Comparison of ENCODE assay signal across 14 cellular contexts in the genomic region with DNA sequence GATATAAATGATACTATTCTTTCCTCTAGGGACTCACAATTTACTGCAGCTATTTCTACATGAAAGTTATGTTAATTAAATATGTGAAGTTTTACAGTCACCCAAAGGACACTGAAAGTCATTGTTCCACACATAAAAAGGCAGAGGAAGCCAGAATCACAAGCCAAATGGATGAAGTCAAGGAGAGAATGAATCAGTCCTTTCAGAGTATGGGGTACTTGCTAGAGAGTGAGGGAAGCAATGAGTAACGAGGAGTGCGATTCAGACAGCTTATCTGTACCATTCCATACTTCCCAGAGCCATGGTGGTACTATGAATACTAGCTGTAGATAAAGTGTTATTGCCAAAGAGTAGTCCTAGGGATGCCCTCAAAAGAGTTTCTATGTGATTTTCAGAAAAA. TPM values are rescaled to one million over a fixed set of nuclear protein-coding genes. Genes with fewer than 3 reads are reported as not detected.
DNase-seq lines count a peak whose midpoint lies in the region; ATAC-seq and TF ChIP-seq lines count a peak whose summit lies in the region.
"Had no signal": no experiment of that assay in that cellular context is flagged by ENCODE, and none has a peak within 500 bp of the region (broad histone marks: within the 10 kb centered on the region; RNA-seq: fewer than 3 reads in every experiment).

No MANE protein-coding gene starts in this region.

- no peak for ATAC-seq in GM19395 (IDR thresholded peaks at IDR 0.05; ENCODE audit: unreplicated experiment)
- ATAC-seq in HG02678 (IDR thresholded peaks at IDR 0.05; ENCODE audit: unreplicated experiment) = no peak

- DNase-seq in EH (ENCODE audit: low read depth) (peak; percentile 31), SK-N-SH (no peak), fibroblast of mammary gland (ENCODE audit: low read depth) (peak; percentile 56), pulmonary artery endothelial cell (ENCODE audit: low read depth, low spot score) (peak; percentile 81), NCI-H2107 treated with DMSO at 0.1 percent for 48 hours (lab: John Stamatoyannopoulos, UW; ENCODE audit: unreplicated experiment) (no peak)
- no peak for DNase-seq in effector CD8-positive, alpha-beta T cell (lab: John Stamatoyannopoulos, UW)
- DNase-seq: activated CD4-positive, alpha-beta memory T cell treated with anti-CD3 and anti-CD28 coated beads for 36 hours; activated naive CD4-positive, alpha-beta T cell treated with anti-CD3 and anti-CD28 coated beads for 36 hours; KBM-7; NCI-H2029 had no signal

- no peaks in the 10 kb centered on the region for H3K9me2 ChIP-seq in SK-N-SH

- peak overlapping the region; percentile 51; the same call in 1 of the 2 replicates for H3K9ac ChIP-seq in SK-N-SH
- H3K9ac ChIP-seq: BLaER1 had no signal

- CTCF ChIA-PET in SK-N-SH (lab: Yijun Ruan, JAX) = interaction anchor here (1.1 to 3.0 kb wide), 4 partner anchors 33 to 214 kb away, joined by 3 to 11 read pairs (median 8); no protein-coding TSS in a partner anchor

- TF ChIP-seq CTCF in SK-N-SH (IDR thresholded peaks at IDR 0.05) (no peak), fibroblast of mammary gland (conservative IDR thresholded peaks at IDR 0.05; ENCODE audit: control insufficient read depth, insufficient read depth, low read depth, low read length) (no peak)

- no peaks in the 10 kb centered on the region for H3K27me3 ChIP-seq in SK-N-SH (ENCODE audit: insufficient read depth)
- H3K27me3 ChIP-seq: BLaER1 had no signal

- peaks cover 8 to 49% of the 10 kb centered on the region in 2 experiments for H3K36me3 ChIP-seq in SK-N-SH (replicated peaks in 1 of 2; ENCODE audit: control insufficient read depth in 1 of 2, insufficient read depth in 2 of 2, low read length in 1 of 2)
- H3K36me3 ChIP-seq: BLaER1 had no signal

- POLR2A ChIA-PET in SK-N-SH (lab: Yijun Ruan, JAX) = interaction anchor here (0.7 kb wide), 1 partner anchor 17 kb away, joined by 6 read pairs; the partner anchor contains the start of gene ST3GAL6

- no peak for TF ChIP-seq RAD21 in SK-N-SH (IDR thresholded peaks at IDR 0.05; ENCODE audit: low read length)

- H3K9me3 ChIP-seq in SK-N-SH = no peaks in the 10 kb centered on the region
- H3K9me3 ChIP-seq: BLaER1 had no signal

- peak overlapping the region; percentile 38; the same call in 1 of the 2 replicates for H3K4me2 ChIP-seq in SK-N-SH
- H3K4me2 ChIP-seq: BLaER1 had no signal

- H3K4me3 ChIP-seq in SK-N-SH (ENCODE audit: low read depth in 2 of 2, low read length in 1 of 2) (no peak overlapping the region), fibroblast of mammary gland (ENCODE audit: control insufficient read depth, low read depth, low read length) (no peak overlapping the region)
- H3K4me3 ChIP-seq: BLaER1 had no signal

- TF ChIP-seq EP300 in SK-N-SH (IDR thresholded peaks at IDR 0.05; ENCODE audit: borderline replicate concordance in 1 of 2, low read depth in 1 of 2, low read length in 1 of 2) = peak in 1 of 2 experiments; percentile 8; a peak in 1 of 4 replicates

- H3K4me1 ChIP-seq in SK-N-SH (ENCODE audit: control insufficient read depth in 1 of 2, insufficient read depth in 2 of 2, low read depth in 1 of 2, low read length in 1 of 2) = peaks cover 0 to 47% of the 10 kb centered on the region in 2 experiments
- H3K4me1 ChIP-seq: BLaER1 had no signal

- H3F3A ChIP-seq in SK-N-SH (replicated peaks; ENCODE audit: insufficient read depth) = peaks cover 51% of the 10 kb centered on the region

- peak overlapping the region; percentile 34 to 84 for H3K27ac ChIP-seq in SK-N-SH (ENCODE audit: low read depth in 2 of 2, low read length in 1 of 2)
- H3K27ac ChIP-seq: BLaER1 had no signal

- H2AFZ ChIP-seq in SK-N-SH (ENCODE audit: low read depth) = no peak overlapping the region

- no peaks in the 10 kb centered on the region for H4K20me1 ChIP-seq in SK-N-SH (ENCODE audit: insufficient read depth)
- H4K20me1 ChIP-seq: BLaER1 had no signal

- H3K79me2 ChIP-seq in SK-N-SH (ENCODE audit: insufficient read depth) = no peaks in the 10 kb centered on the region

- 40% methylated on average over 2 of the region's 2 CpGs for WGBS in SK-N-SH (ENCODE audit: low lambda C conversion rate)

TF ChIP-seq in SK-N-SH, 30 proteins besides CTCF, POLR2A, EP300 and RAD21:
- TF ChIP-seq GATA2 (CRISPR knock-in tag; IDR thresholded peaks at IDR 0.05) (no peak), ZBTB33 (IDR thresholded peaks at IDR 0.05; ENCODE audit: borderline replicate concordance, low read depth) (no peak), FOSL2 (IDR thresholded peaks at IDR 0.05; ENCODE audit: borderline replicate concordance, low read depth) (0 out of 2 replicates have a peak, but pooled peaks have one; percentile 33)

RNA-seq across cellular contexts. Expression of gene ST3GAL6, which starts 16.8 kb away (rescaled TPM):
- 16.3 and 17.9 TPM in 2 replicates for polyA plus RNA-seq in SK-N-SH (2012; rRNA removed)
- polyA plus RNA-seq in SK-N-SH (2012; cell fraction: cytosol; rRNA removed) = 19.4 and 22.4 TPM in 2 replicates
- polyA plus RNA-seq in SK-N-SH (2012; cell fraction: nucleus; rRNA removed) = 15.9 and 33.7 TPM in 2 replicates
- 22.2 and 27.6 TPM in 2 replicates for total RNA-seq in pulmonary artery endothelial cell
- total RNA-seq: activated CD4-positive, alpha-beta memory T cell treated with anti-CD3 and anti-CD28 coated beads for 36 hours; activated naive CD4-positive, alpha-beta T cell treated with anti-CD3 and anti-CD28 coated beads for 36 hours; T-helper 2 cell treated with Interferon-gamma antibody and Interleukin-4, amounts not matched to agents 100 ng/mL and 5 ng/mL, for 36 hours had no signal

Comparison
In these comparisons a context has a peak if more than half of its experiments do, and no peak if none do; other contexts are left out.
1. DNase-seq: peak in EH (single experiment), fibroblast of mammary gland (single experiment) and pulmonary artery endothelial cell (single experiment); none in SK-N-SH (single experiment), NCI-H2107 treated with DMSO at 0.1 percent for 48 hours (single experiment) and effector CD8-positive, alpha-beta T cell (single experiment).